In genomic region chr13:111153977-111154332, GRCh38 we compare ENCODE assay signal across 1 cellular context.
A peak's percentile ranks its signal among the peaks of the same experiment; 100 is the strongest.
TF ChIP-seq lines count a peak whose summit lies in the region.

No MANE protein-coding gene starts in this region.

TF ChIP-seq in HEK293, 187 proteins besides CTCF, POLR2A, EP300 and RAD21 (continued from another document):
- TF ChIP-seq ZBTB26 (tag by site-specific recombination; optimal IDR thresholded peaks at IDR 0.05) = peak; percentile 67
